ENCODE assay signal across 8 cellular contexts in the genomic region with DNA sequence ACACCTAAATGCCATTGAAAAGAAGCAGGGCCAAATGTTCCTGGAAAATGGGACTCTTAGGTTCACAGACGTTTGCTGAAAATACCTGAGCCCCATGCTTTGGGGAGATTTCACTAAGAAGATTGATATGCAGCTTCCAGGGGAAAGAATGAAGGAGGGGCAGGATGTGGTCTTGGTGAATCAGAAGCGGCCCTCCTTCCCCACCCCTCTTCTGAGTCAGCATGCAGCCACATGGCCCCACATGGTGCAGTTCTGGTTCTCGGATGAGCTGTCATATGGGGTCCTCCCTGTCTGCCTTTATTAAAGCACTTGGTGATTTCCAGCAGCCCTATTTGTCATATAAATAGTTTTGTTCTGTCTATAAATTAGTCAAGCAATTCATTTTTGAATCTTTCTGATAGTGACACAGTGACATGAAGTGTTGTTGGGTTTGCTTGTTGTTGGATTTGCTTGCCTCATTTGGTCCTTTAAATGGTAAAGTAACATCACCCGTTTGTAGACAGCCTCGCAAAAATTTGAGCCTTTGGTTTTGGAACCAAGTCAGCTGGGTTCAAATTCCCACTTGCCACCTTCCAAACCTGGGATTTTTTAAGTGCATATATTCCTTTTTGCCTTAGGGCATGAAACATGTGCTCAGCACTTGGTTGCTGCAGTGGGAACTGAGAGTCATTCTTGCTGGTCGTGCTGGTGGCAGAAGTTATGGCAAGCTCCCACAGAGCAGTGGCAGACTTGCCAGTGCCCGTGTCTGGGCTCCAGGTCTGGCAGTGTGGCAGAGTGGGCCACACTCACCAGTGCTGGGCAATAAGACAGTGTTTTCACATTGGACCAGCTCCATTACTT.
DNase-seq lines count a peak whose midpoint lies in the region; TF ChIP-seq lines count a peak whose summit lies in the region.

No MANE protein-coding gene starts in this region.

- DNase-seq in GM12865 (ENCODE audit: low read depth) = peak; percentile 97
- DNase-seq in HFFc6 = peak; percentile 94
- DNase-seq in NB4 (ENCODE audit: low read depth) = peak; percentile 92
- DNase-seq in activated CD8-positive, alpha-beta memory T cell treated with anti-CD3 and anti-CD28 coated beads, Interleukin-2, amount 50 U/mL, for 4 hours = peak; percentile 78
- DNase-seq in glomerular visceral epithelial cell (ENCODE audit: extremely low spot score) = peak; percentile 93
- DNase-seq in stimulated activated CD8-positive, alpha-beta memory T cell treated with anti-CD3 and anti-CD28 coated beads, Interleukin-2, amount 100 ng/mL, for 1 hour (ENCODE audit: low read depth in 2 of 2) = peak; percentile 56 to 67
- DNase-seq in DMS114 treated with DMSO at 0.1 percent for 48 hours (lab: John Stamatoyannopoulos, UW; ENCODE audit: unreplicated experiment) = no peak
- no peak for DNase-seq in posterior vena cava (ENCODE audit: low spot score)

- peak overlapping the region; percentile 96 for H3K27ac Mint-ChIP-seq in HFFc6

- no peak for TF ChIP-seq CTCF in GM12865 (IDR thresholded peaks at IDR 0.05; ENCODE audit: insufficient read depth, low read depth, low read length, missing control alignments)
- TF ChIP-seq CTCF in HFFc6 (IDR thresholded peaks at IDR 0.05) = no peak
- TF ChIP-seq CTCF in NB4 (IDR thresholded peaks at IDR 0.05; ENCODE audit: low read depth, low read length) = no peak

- H3K4me3 ChIP-seq in GM12865 (ENCODE audit: low read depth, low read length) (no peak overlapping the region), NB4 (ENCODE audit: low read depth, low read length) (no peak overlapping the region)

- peak overlapping the region; percentile 65 for H3K4me3 Mint-ChIP-seq in HFFc6

- intact Hi-C loops in posterior vena cava (cut with DNase I) = no loop called here

- peaks cover 38% of the 10 kb centered on the region for H3K4me1 Mint-ChIP-seq in HFFc6 (ENCODE audit: low read depth)

- H3K9me3 Mint-ChIP-seq in HFFc6 = no peaks in the 10 kb centered on the region; the same call in 1 of the 2 replicates

- H3K36me3 Mint-ChIP-seq in HFFc6 (ENCODE audit: low read depth) = peaks cover 9% of the 10 kb centered on the region; the same call in 1 of the 2 replicates

- TF ChIP-seq POLR2A in NB4 (IDR thresholded peaks at IDR 0.05; ENCODE audit: extremely low read depth, insufficient read length) = no peak

- 0 out of 2 replicates have a peak, but pooled peaks cover 2% of the 10 kb centered on the region for H3K27me3 Mint-ChIP-seq in HFFc6 (ENCODE audit: insufficient read depth)

Comparison
In these comparisons a context has a peak if more than half of its experiments do, and no peak if none do; other contexts are left out.
1. DNase-seq: peak in GM12865 (single experiment), HFFc6 (single experiment), NB4 (single experiment), activated CD8-positive, alpha-beta memory T cell treated with anti-CD3 and anti-CD28 coated beads, Interleukin-2, amount 50 U/mL, for 4 hours (single experiment), glomerular visceral epithelial cell (single experiment) and stimulated activated CD8-positive, alpha-beta memory T cell treated with anti-CD3 and anti-CD28 coated beads, Interleukin-2, amount 100 ng/mL, for 1 hour (2 of 2); none in DMS114 treated with DMSO at 0.1 percent for 48 hours (single experiment) and posterior vena cava (single experiment).